1 cellular context compared by ENCODE assay signal in genomic region chr1:74937176-74937575, GRCh38.
TF ChIP-seq lines count a peak whose summit lies in the region.

No MANE protein-coding gene starts in this region.

TF ChIP-seq in WTC11, 78 proteins besides CTCF, POLR2A, EP300 and RAD21 (continued from another document):
- no peak for TF ChIP-seq ZNF281 (CRISPR knock-in tag; IDR thresholded peaks at IDR 0.05)
- no peak for TF ChIP-seq NFE2L1 (CRISPR knock-in tag; IDR thresholded peaks at IDR 0.05)
- TF ChIP-seq ZNF425 (CRISPR knock-in tag; conservative IDR thresholded peaks at IDR 0.05) = no peak
- no peak for TF ChIP-seq PRRX2 (CRISPR knock-in tag; IDR thresholded peaks at IDR 0.05)
- TF ChIP-seq PREB (CRISPR knock-in tag; IDR thresholded peaks at IDR 0.05; ENCODE audit: borderline replicate concordance) = no peak
